Comparison of ENCODE assay signal across 18 cellular contexts in the genomic region with DNA sequence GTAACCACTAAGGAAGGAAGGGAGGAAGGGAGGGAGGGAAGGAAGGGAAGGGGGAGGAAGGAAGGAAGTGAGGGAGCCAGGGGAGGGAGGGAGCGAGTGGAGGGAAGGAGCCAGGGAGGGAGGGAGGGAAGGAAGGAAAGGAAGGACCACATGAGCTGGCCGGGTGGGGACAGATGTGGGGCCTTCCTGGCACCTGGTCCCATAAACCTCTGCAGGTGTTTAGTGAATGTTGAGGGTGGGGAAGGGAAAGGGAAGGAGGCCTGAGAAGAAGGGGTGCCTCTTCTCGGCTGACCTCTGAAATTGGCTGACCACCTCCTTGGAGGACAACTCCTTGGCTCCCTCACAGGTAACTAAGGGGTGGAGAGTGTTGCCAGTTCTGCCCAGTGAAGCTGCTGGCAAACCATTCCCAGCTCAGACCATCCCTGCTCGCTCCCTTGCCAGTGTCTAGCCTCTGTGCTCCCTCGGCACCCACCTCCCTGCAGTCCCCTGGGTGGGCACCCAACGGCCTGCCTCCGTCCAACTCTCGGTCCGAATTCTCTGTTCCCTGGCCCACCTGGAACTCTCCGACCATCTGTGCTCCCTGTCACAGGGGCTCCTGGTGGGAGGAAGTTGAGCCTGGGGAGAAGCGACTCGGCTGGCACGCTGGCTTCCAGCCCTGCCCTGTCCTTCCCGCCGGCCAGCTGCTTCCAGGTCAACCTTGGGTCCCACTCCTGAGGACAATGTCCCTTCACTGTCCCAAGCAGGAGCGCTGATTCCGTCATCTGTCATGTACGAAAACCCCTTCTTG.
"Had no signal": no experiment of that assay in that cellular context is flagged by ENCODE, and none has a peak within 500 bp of the region (broad histone marks: within the 10 kb centered on the region; RNA-seq: fewer than 3 reads in every experiment).

No MANE protein-coding gene starts in this region.

- ATAC-seq: activated CD4-positive, CD25-positive, alpha-beta regulatory T cell treated with anti-CD3 and anti-CD28 coated beads, Interleukin-2, amount 50 U/mL, for 24 hours; activated naive CD8-positive, alpha-beta T cell treated with anti-CD3 and anti-CD28 coated beads, Interleukin-2, amount 50 U/mL, for 24 hours; activated T-helper 17 cell treated with anti-CD3 and anti-CD28 coated beads, Interleukin-2, amount 50 U/mL, for 72 hours; gastrocnemius medialis; T-cell had no signal

- H3K9me3 ChIP-seq: breast epithelium, gastrocnemius medialis, tibial artery had no signal

- H3K27me3 ChIP-seq: breast epithelium, gastrocnemius medialis, hepatocyte had no signal

- DNase-seq: activated naive CD4-positive, alpha-beta T cell treated with Interleukin-2 at 50 U/mL for 16 hours; activated naive CD8-positive, alpha-beta T cell treated with anti-CD3 and anti-CD28 coated beads, Interleukin-2, amount 50 U/mL, for 24 hours; endodermal cell; erythroblast; gastrocnemius medialis; midbrain; retina; stimulated activated CD4-positive, alpha-beta T cell treated with anti-CD3 and anti-CD28 coated beads, Interleukin-15, amount 100 ng/mL, for 24 hours; stimulated activated CD4-positive, alpha-beta T cell treated with anti-CD3 and anti-CD28 coated beads, Interleukin-4, amount 100 ng/mL, for 1 hour; stimulated activated naive CD4-positive, alpha-beta T cell; T-cell; T1000; tibial artery had no signal

- H3K4me3 ChIP-seq: breast epithelium, gastrocnemius medialis, hepatocyte, lung, tibial artery had no signal

- H3K36me3 ChIP-seq: breast epithelium, gastrocnemius medialis, tibial artery had no signal

- H3K27ac ChIP-seq: breast epithelium, hepatocyte, tibial artery had no signal
